Comparison of ENCODE assay signal across 20 cellular contexts in the genomic region with DNA sequence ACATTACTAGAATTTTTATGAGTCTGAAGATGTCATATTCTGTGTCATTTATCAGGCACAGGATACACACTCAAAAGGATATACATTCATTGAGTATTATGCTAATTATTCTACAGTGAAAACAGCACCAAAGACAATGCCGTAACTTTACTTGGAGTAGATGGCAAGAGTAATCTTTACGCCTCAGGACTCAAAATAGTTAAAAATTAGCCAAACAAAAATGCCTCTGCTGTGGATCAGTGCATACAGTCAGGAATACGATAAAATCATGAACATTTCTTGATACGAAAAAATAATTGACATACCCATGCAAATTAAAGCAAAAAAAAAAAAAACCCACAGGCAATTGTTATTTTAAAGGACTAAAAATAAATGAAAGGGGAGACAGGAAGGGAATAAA.
DNase-seq lines count a peak whose midpoint lies in the region; ATAC-seq and TF ChIP-seq lines count a peak whose summit lies in the region.
"Had no signal": no experiment of that assay in that cellular context is flagged by ENCODE, and none has a peak within 500 bp of the region (broad histone marks: within the 10 kb centered on the region; RNA-seq: fewer than 3 reads in every experiment).

No MANE protein-coding gene starts in this region.

- H3F3A ChIP-seq in neural progenitor cell (ENCODE audit: low read depth), result no peaks in the 10 kb centered on the region

- no peak overlapping the region for H2BK20ac ChIP-seq in H9 (ENCODE audit: low read depth, low read length, poor library complexity, severe bottlenecking)

- no peak overlapping the region for H2BK15ac ChIP-seq in H9 (ENCODE audit: low read depth, low read length)

- no peaks in the 10 kb centered on the region for H3K27me3 Mint-ChIP-seq in H9 (ENCODE audit: low read depth)
- no peaks in the 10 kb centered on the region for H3K27me3 Mint-ChIP-seq in neural progenitor cell (ENCODE audit: insufficient read depth, low read depth)
- H3K27me3 Mint-ChIP-seq: CD4-positive, alpha-beta memory T cell had no signal

- no peak overlapping the region for H4K8ac ChIP-seq in H9 (replicated peaks; ENCODE audit: insufficient read length, low read depth, low read length)

- H3K4me3 ChIP-seq in neural progenitor cell, result no peak overlapping the region
- H3K4me3 ChIP-seq: A549, BLaER1, GM12878, HAP-1 had no signal

- H3K79me1 ChIP-seq in H9 (ENCODE audit: insufficient read depth, low read depth, low read length, poor library complexity, severe bottlenecking), result no peaks in the 10 kb centered on the region

- no CpG with 5 or more reads among the region's 4 CpGs for WGBS in H9 (ENCODE audit: extremely low coverage, insufficient read length, low lambda C conversion rate)

- H3K36me3 ChIP-seq in neural progenitor cell, result no peaks in the 10 kb centered on the region
- H3K36me3 ChIP-seq: BLaER1, HAP-1 had no signal

- no peaks in the 10 kb centered on the region for H3K9me3 ChIP-seq in H9 (ENCODE audit: control insufficient read depth, low read depth, low read length)
- H3K9me3 ChIP-seq in neural progenitor cell (ENCODE audit: low read depth), result no peaks in the 10 kb centered on the region
- H3K9me3 ChIP-seq: A549, BLaER1, HAP-1 had no signal

- H3K14ac ChIP-seq in H9 (ENCODE audit: insufficient read depth, low read length), result no peak overlapping the region

- H3K36me3 Mint-ChIP-seq in H9 (ENCODE audit: insufficient read depth in 1 of 3, low read depth in 3 of 3) (no peaks in the 10 kb centered on the region), neural progenitor cell (no peaks in the 10 kb centered on the region)
- H3K36me3 Mint-ChIP-seq: CD14-positive monocyte; CD4-positive, alpha-beta memory T cell had no signal

- H3K23ac ChIP-seq in H9 (ENCODE audit: insufficient read length, low read depth, low read length), result no peak overlapping the region

- no peak overlapping the region for H2BK5ac ChIP-seq in H9 (ENCODE audit: insufficient read length, low read length)

- no peak overlapping the region for H4K91ac ChIP-seq in H9 (ENCODE audit: insufficient read length, low read depth, low read length)

- H3T11ph ChIP-seq in H9 (ENCODE audit: low read length), result no peak overlapping the region

- H3K23me2 ChIP-seq in H9 (ENCODE audit: insufficient read length, low read depth, low read length, poor library complexity, severe bottlenecking), result no peaks in the 10 kb centered on the region

- H3K4ac ChIP-seq in H9 (ENCODE audit: low read depth, low read length), result no peak overlapping the region

- H3K9ac ChIP-seq in H9 (ENCODE audit: extremely low read depth, insufficient read length, low read length) (no peak overlapping the region), neural progenitor cell (no peak overlapping the region)
- H3K9ac ChIP-seq: BLaER1 had no signal

- H3K79me2 ChIP-seq in H9 (ENCODE audit: insufficient read depth, low read length), result no peaks in the 10 kb centered on the region
- H3K79me2 ChIP-seq in neural progenitor cell (ENCODE audit: low read depth), result no peaks in the 10 kb centered on the region

- no peak overlapping the region for H2AK5ac ChIP-seq in H9 (ENCODE audit: insufficient read length, low read length)

- H2BK12ac ChIP-seq in H9 (ENCODE audit: insufficient read length, low read depth, low read length), result no peak overlapping the region

- H3K4me1 Mint-ChIP-seq in H9 (peaks cover 5 to 9% of the 10 kb centered on the region in 2 experiments), neural progenitor cell (no peaks in the 10 kb centered on the region)
- H3K4me1 Mint-ChIP-seq: CD14-positive monocyte; CD4-positive, alpha-beta memory T cell had no signal

- H3K27ac Mint-ChIP-seq in H9 (peak overlapping the region; percentile 68 to 85 (median 82); a peak in 3 of 7 replicates), neural progenitor cell (no peak overlapping the region)
- H3K27ac Mint-ChIP-seq: CD14-positive monocyte; CD4-positive, alpha-beta memory T cell had no signal

- H3K4me2 ChIP-seq in H9 (ENCODE audit: insufficient read depth, insufficient read length, low read length) (no peak overlapping the region), neural progenitor cell (no peak overlapping the region)
- H3K4me2 ChIP-seq: A549, BLaER1 had no signal

- in situ Hi-C loops in ACHN (cut with HindIII; ENCODE audit: low pct_ligation_motif_present, low pct_unique_long_range_greater_than_20kb, low sequenced_read_pairs), result no loop called here

- H3K27ac ChIP-seq in H9 (ENCODE audit: insufficient read length, low read depth, low read length) (no peak overlapping the region), neural progenitor cell (no peak overlapping the region)
- H3K27ac ChIP-seq: 22Rv1, A549, BLaER1 had no signal

- H3K4me1 ChIP-seq in H9 (ENCODE audit: insufficient read depth, low read length) (no peaks in the 10 kb centered on the region; the same call in 1 of the 2 replicates), neural progenitor cell (no peaks in the 10 kb centered on the region)
- H3K4me1 ChIP-seq: A549, BLaER1, HAP-1 had no signal

- no peak overlapping the region for H3K18ac ChIP-seq in H9 (ENCODE audit: insufficient read length, low read depth, low read length)

- H3K9me3 Mint-ChIP-seq in H9, result no peaks in the 10 kb centered on the region
- no peaks in the 10 kb centered on the region for H3K9me3 Mint-ChIP-seq in neural progenitor cell

- H2AFZ ChIP-seq in H9 (ENCODE audit: low read length) (no peak overlapping the region), neural progenitor cell (replicated peaks) (no peak overlapping the region)

- no peaks in the 10 kb centered on the region for H3K27me3 ChIP-seq in H9 (ENCODE audit: insufficient read depth, low read length)
- no peaks in the 10 kb centered on the region for H3K27me3 ChIP-seq in neural progenitor cell
- H3K27me3 ChIP-seq: BLaER1 had no signal

- DNase-seq in ACHN (peak; percentile 22), H9 (no peak), glomerular visceral epithelial cell (ENCODE audit: extremely low spot score) (peak; percentile 8), renal cortical epithelial cell (ENCODE audit: low read depth) (peak; percentile 68), neural progenitor cell (ENCODE audit: low spot score) (no peak), activated gamma-delta T cell (lab: John Stamatoyannopoulos, UW) (no peak)
- DNase-seq: Calu3; CD4-positive, alpha-beta memory T cell; DMS 273 treated with DMSO at 0.1 percent for 48 hours; DMS53; DND-41; EL; KG1 had no signal

- no peak for ATAC-seq in GM18511 (IDR thresholded peaks at IDR 0.05; ENCODE audit: unreplicated experiment)
- ATAC-seq: A549, GM12878 had no signal

- H3K4me3 Mint-ChIP-seq in H9 (peak overlapping the region in 1 of 2 experiments; percentile 60; a peak in 2 of 5 replicates), neural progenitor cell (no peak overlapping the region)
- H3K4me3 Mint-ChIP-seq: CD14-positive monocyte; CD4-positive, alpha-beta memory T cell had no signal

- H4K20me1 ChIP-seq in H9 (ENCODE audit: control insufficient read depth, insufficient read depth, insufficient read length) (no peaks in the 10 kb centered on the region), neural progenitor cell (ENCODE audit: low read depth) (no peaks in the 10 kb centered on the region)
- H4K20me1 ChIP-seq: BLaER1 had no signal

- H3K56ac ChIP-seq in H9 (ENCODE audit: insufficient read length, low read depth, low read length), result no peak overlapping the region

- TF ChIP-seq CTCF in H9 (conservative IDR thresholded peaks at IDR 0.05), result no peak
- no peak for TF ChIP-seq CTCF in neural progenitor cell (IDR thresholded peaks at IDR 0.05)

- H2BK120ac ChIP-seq in H9 (ENCODE audit: low read depth, low read length, poor library complexity, severe bottlenecking), result no peak overlapping the region

- no peak overlapping the region for H4K5ac ChIP-seq in H9 (ENCODE audit: insufficient read length, low read depth, low read length)

Comparison
In these comparisons a context has a peak if more than half of its experiments do, and no peak if none do; other contexts are left out.
1. DNase-seq: peak in ACHN (single experiment), glomerular visceral epithelial cell (single experiment) and renal cortical epithelial cell (single experiment); none in H9 (single experiment), neural progenitor cell (single experiment) and activated gamma-delta T cell (single experiment).